17 cellular contexts compared by ENCODE assay signal in the genomic region with DNA sequence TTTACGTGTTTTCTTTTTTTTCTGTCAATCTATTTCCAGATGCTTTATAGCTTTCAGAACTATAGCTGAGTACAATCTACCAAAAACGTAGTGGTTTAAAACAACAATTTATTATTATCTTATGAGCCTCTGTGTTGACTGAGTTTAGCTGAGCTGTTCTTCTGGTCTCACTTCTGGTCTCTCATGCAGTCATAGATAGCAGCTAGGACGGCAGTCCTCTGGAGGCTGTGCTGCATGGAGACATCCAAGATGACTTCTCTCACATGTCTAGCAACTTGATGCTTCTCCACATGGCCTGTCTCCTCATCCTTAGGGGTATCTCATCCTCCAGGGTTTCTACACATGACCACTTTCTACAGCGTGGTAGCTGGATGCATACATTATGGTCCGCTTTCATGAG. TPM values are rescaled to one million over a fixed set of nuclear protein-coding genes. Genes with fewer than 3 reads are reported as not detected.
DNase-seq lines count a peak whose midpoint lies in the region; ATAC-seq, FAIRE-seq and TF ChIP-seq lines count a peak whose summit lies in the region.
"Had no signal": no experiment of that assay in that cellular context is flagged by ENCODE, and none has a peak within 500 bp of the region (broad histone marks: within the 10 kb centered on the region; RNA-seq: fewer than 3 reads in every experiment).

No MANE protein-coding gene starts in this region.

- H3K36me3 ChIP-seq in bronchial epithelial cell (ENCODE audit: control insufficient read depth, insufficient read depth, low read length): no peaks in the 10 kb centered on the region
- H3K36me3 ChIP-seq: BE2C, MG63 had no signal

- FAIRE-seq in bronchial epithelial cell (lab: Jason Lieb, UNC): peak; percentile 93
- FAIRE-seq: RCC 7860 had no signal

- DNase-seq in bronchial epithelial cell (ENCODE audit: low read depth): no peak
- no peak for DNase-seq in sciatic nerve (ENCODE audit: low spot score)
- no peak for DNase-seq in AG08395 (ENCODE audit: low spot score)
- no peak for DNase-seq in GDM1 (lab: John Stamatoyannopoulos, UW)
- no peak for DNase-seq in lower leg skin (ENCODE audit: low spot score in 2 of 2)
- DNase-seq: activated CD4-positive, alpha-beta memory T cell treated with anti-CD3 and anti-CD28 coated beads for 36 hours; activated naive CD8-positive, alpha-beta T cell treated with anti-CD3 and anti-CD28 coated beads, Interleukin-2, amount 10 ng/mL, durations not matched to agents 7 days and 5 days; activated T-cell treated with anti-CD3 and anti-CD28 coated beads, Interleukin-2, amount 50 U/mL, for 72 hours; BE2C; left ventricle myocardium superior; MG63; naive thymus-derived CD4-positive, alpha-beta T cell; NCI-H524 treated with DMSO at 0.1 percent for 48 hours; SW 1271 had no signal

- intact Hi-C loops in sciatic nerve (cut with DNase I) (no loop called here), lower leg skin (cut with DNase I; ENCODE audit: low total_unique reads) (no loop called here)

- TF ChIP-seq CTCF in bronchial epithelial cell (IDR thresholded peaks at IDR 0.05; ENCODE audit: insufficient read depth, low read length, severe bottlenecking) (no peak), lower leg skin (IDR thresholded peaks at IDR 0.05) (no peak)

- no peak overlapping the region for H3K4me3 ChIP-seq in bronchial epithelial cell (ENCODE audit: low read depth, low read length)
- H3K4me3 ChIP-seq in lower leg skin (ENCODE audit: low read depth, poor library complexity, severe bottlenecking): no peak overlapping the region
- H3K4me3 ChIP-seq: MG63 had no signal

- 69 to 84% methylated on average over 5 of the region's 5 CpGs for WGBS in lower leg skin, 2 donors

- TF ChIP-seq POLR2A in lower leg skin (IDR thresholded peaks at IDR 0.05): no peak

- H3K27me3 ChIP-seq in bronchial epithelial cell (ENCODE audit: control insufficient read depth, insufficient read depth, low read length): no peaks in the 10 kb centered on the region
- H3K27me3 ChIP-seq: BE2C, MG63 had no signal

- ATAC-seq in GM19043 (IDR thresholded peaks at IDR 0.05; ENCODE audit: low read depth, unreplicated experiment) (peak; percentile 16), HG02943 (IDR thresholded peaks at IDR 0.05; ENCODE audit: low read depth, unreplicated experiment) (peak; percentile 31), sciatic nerve (peak; percentile 42)
- ATAC-seq: left ventricle myocardium superior had no signal

RNA-seq across cellular contexts. Expression of gene RAD23B, which starts 22.0 kb away (rescaled TPM):
- total RNA-seq in bronchial epithelial cell (157 and 207 TPM in 2 replicates), sciatic nerve (83.4 TPM), lower leg skin (100 to 1,000 TPM in 3 of 4 donors, 10 to 100 TPM in 1; 88.6 to 136 (median 114) TPM)
